Comparison of ENCODE assay signal across 30 cellular contexts in the genomic region with DNA sequence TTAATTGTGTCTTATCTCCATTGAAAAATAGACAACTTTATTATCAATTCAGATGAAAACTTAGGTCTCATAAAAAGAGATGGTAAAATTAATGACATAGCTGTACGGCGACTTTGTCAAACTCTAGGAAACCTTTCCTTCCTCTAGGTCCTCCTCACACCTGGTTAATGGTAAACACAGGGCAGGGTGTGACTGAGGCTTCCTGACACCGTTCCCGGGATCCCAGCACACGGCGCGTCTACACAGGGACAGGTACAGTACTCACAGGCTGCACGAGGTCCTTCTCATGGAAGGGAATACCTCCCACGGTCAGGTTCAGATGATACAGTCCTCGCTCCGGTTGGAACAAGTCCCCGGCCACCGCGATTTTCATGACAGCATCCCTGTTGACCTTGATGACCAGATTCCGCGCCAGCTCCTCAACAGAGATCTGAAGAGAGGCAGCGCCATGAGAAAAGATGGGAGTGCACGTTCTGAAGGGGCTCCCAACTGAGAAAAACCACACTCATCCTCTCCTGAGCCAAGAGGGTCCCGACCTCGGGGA.
"Had no signal": no experiment of that assay in that cellular context is flagged by ENCODE, and none has a peak within 500 bp of the region (broad histone marks: within the 10 kb centered on the region; RNA-seq: fewer than 3 reads in every experiment).

No MANE protein-coding gene starts in this region.

- ATAC-seq: activated CD4-positive, CD25-positive, alpha-beta regulatory T cell treated with anti-CD3 and anti-CD28 coated beads, Interleukin-2, amount 50 U/mL, for 24 hours; activated CD8-positive, alpha-beta T cell treated with anti-CD3 and anti-CD28 coated beads for 36 hours; activated T-cell treated with anti-CD3 and anti-CD28 coated beads, Interleukin-2, amount 50 U/mL, for 4 hours; activated T-helper 17 cell treated with anti-CD3 and anti-CD28 coated beads, Interleukin-2, amount 50 U/mL, for 72 hours; esophagus mucosa; T-helper 17 cell had no signal

- H3K4me3 ChIP-seq: coronary artery, dorsolateral prefrontal cortex had no signal

- H3K36me3 ChIP-seq: brain microvascular endothelial cell had no signal

- H3K9me3 Mint-ChIP-seq: activated B cell treated with CpG ODN at 0.5 μM for 24 hours; activated CD8-positive, alpha-beta T cell treated with anti-CD3 and anti-CD28 coated beads for 36 hours; activated T-cell treated with anti-CD3 and anti-CD28 coated beads, Interleukin-2, amount 50 U/mL, for 4 hours; activated T-helper 17 cell treated with anti-CD3 and anti-CD28 coated beads, Interleukin-2, amount 50 U/mL, for 72 hours; central memory CD8-positive, alpha-beta T cell; endodermal cell; T-helper 2 cell treated with Interferon-gamma antibody and Interleukin-4, amounts not matched to agents 5 μg/mL and 100 μg/mL, for 36 hours had no signal

- H3K27ac ChIP-seq: brain microvascular endothelial cell, coronary artery, dorsolateral prefrontal cortex, WERI-Rb-1 had no signal

- H3K27me3 ChIP-seq: brain microvascular endothelial cell, dorsolateral prefrontal cortex had no signal

- DNase-seq: activated B cell treated with CpG ODN at 0.5 μM for 24 hours; activated CD4-positive, alpha-beta T cell treated with anti-CD3 and anti-CD28 coated beads for 48 hours; activated CD4-positive, alpha-beta T cell treated with anti-CD3 and anti-CD28 coated beads, Interleukin-2, amount 50 U/mL, for 1 hour; activated CD4-positive, alpha-beta T cell treated with anti-CD3 and anti-CD28 coated beads, Interleukin-2, amount 50 U/mL, for 48 hours; activated CD8-positive, alpha-beta memory T cell treated with anti-CD3 and anti-CD28 coated beads for 24 hours; activated CD8-positive, alpha-beta T cell treated with anti-CD3 and anti-CD28 coated beads for 36 hours; activated effector memory CD4-positive, alpha-beta T cell treated with Interleukin-2 at 50 U/mL for 16 hours; activated gamma-delta T cell treated with Interleukin-2 at 50 U/mL for 16 hours; activated naive CD4-positive, alpha-beta T cell treated with anti-CD3 and anti-CD28 coated beads, Interleukin-2, amount 50 U/mL, for 16 hours; activated naive CD4-positive, alpha-beta T cell treated with Interleukin-2 at 50 U/mL for 16 hours; activated T-cell treated with anti-CD3 and anti-CD28 coated beads, Interleukin-2, amount 50 U/mL, for 4 hours; amniotic stem cell; anterior cingulate cortex; brain microvascular endothelial cell; dorsolateral prefrontal cortex; effector memory CD4-positive, alpha-beta T cell; endodermal cell; foreskin fibroblast; T-helper 1 cell; T-helper 17 cell; T1000; WERI-Rb-1 had no signal

- H3K4me3 Mint-ChIP-seq: activated B cell treated with CpG ODN at 0.5 μM for 24 hours; activated CD8-positive, alpha-beta T cell treated with anti-CD3 and anti-CD28 coated beads for 36 hours; activated naive CD8-positive, alpha-beta T cell; activated T-cell treated with anti-CD3 and anti-CD28 coated beads, Interleukin-2, amount 50 U/mL, for 4 hours; activated T-helper 17 cell treated with anti-CD3 and anti-CD28 coated beads, Interleukin-2, amount 50 U/mL, for 72 hours; central memory CD8-positive, alpha-beta T cell; dendritic cell treated with granulocyte-macrophage colony-stimulating factor and Interleukin-4, amounts not matched to agents 40 ng/mL and 50 ng/mL, for 4 days; endodermal cell; T-helper 17 cell; T-helper 2 cell treated with Interferon-gamma antibody and Interleukin-4, amounts not matched to agents 5 μg/mL and 100 μg/mL, for 36 hours had no signal

- H3K4me1 Mint-ChIP-seq: activated B cell treated with CpG ODN at 0.5 μM for 24 hours; activated T-helper 17 cell treated with anti-CD3 and anti-CD28 coated beads, Interleukin-2, amount 50 U/mL, for 72 hours; endodermal cell; T-helper 17 cell had no signal

- H3K27ac Mint-ChIP-seq: activated B cell treated with CpG ODN at 0.5 μM for 24 hours; activated CD8-positive, alpha-beta T cell treated with anti-CD3 and anti-CD28 coated beads for 36 hours; activated naive CD8-positive, alpha-beta T cell; activated T-helper 17 cell treated with anti-CD3 and anti-CD28 coated beads, Interleukin-2, amount 50 U/mL, for 72 hours; dendritic cell treated with granulocyte-macrophage colony-stimulating factor and Interleukin-4, amounts not matched to agents 40 ng/mL and 50 ng/mL, for 4 days; endodermal cell; T-helper 17 cell; T-helper 2 cell treated with Interferon-gamma antibody and Interleukin-4, amounts not matched to agents 5 μg/mL and 100 μg/mL, for 36 hours had no signal

- H3K27me3 Mint-ChIP-seq: activated B cell treated with CpG ODN at 0.5 μM for 24 hours; activated CD8-positive, alpha-beta T cell treated with anti-CD3 and anti-CD28 coated beads for 36 hours; activated naive CD8-positive, alpha-beta T cell; activated T-helper 17 cell treated with anti-CD3 and anti-CD28 coated beads, Interleukin-2, amount 50 U/mL, for 72 hours; central memory CD8-positive, alpha-beta T cell; dendritic cell treated with granulocyte-macrophage colony-stimulating factor and Interleukin-4, amounts not matched to agents 40 ng/mL and 50 ng/mL, for 4 days; T-helper 17 cell had no signal
